In the genomic region with DNA sequence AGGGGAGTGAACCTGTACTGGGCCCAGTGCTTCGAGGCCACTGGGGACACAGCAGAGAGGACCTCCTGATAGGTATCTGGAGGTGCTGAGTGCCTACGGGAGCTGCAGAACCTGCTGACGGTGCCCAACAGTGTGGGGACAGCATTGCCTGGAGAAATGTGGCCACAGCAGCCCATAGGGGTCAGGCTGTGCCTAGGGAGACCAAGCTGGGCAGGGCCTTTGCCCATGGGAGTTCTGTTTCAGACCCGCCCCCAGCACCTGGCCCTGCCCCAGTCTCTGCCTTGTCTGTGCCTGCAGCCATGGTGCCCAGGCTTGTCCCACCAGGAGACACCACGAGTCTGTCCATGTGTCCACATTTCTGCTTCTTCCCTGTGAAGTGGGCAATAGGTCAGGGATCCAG, we compare ENCODE assay signal across 1 cellular context.
TF ChIP-seq lines count a peak whose summit lies in the region.

No MANE protein-coding gene starts in this region.

TF ChIP-seq in WTC11, 78 proteins besides CTCF, POLR2A, EP300 and RAD21 (continued from another document):
- TF ChIP-seq, protein P1, sequence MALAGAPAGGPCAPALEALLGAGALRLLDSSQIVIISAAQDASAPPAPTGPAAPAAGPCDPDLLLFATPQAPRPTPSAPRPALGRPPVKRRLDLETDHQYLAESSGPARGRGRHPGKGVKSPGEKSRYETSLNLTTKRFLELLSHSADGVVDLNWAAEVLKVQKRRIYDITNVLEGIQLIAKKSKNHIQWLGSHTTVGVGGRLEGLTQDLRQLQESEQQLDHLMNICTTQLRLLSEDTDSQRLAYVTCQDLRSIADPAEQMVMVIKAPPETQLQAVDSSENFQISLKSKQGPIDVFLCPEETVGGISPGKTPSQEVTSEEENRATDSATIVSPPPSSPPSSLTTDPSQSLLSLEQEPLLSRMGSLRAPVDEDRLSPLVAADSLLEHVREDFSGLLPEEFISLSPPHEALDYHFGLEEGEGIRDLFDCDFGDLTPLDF (CRISPR knock-in tag; IDR thresholded peaks at IDR 0.05), result no peak
- TF ChIP-seq FOXK1 (CRISPR knock-in tag; IDR thresholded peaks at IDR 0.05) (no peak), ELF4 (CRISPR knock-in tag; IDR thresholded peaks at IDR 0.05; ENCODE audit: low read depth) (no peak), ZBTB21 (CRISPR knock-in tag; IDR thresholded peaks at IDR 0.05; ENCODE audit: borderline replicate concordance) (no peak)
- TF ChIP-seq, protein P2, sequence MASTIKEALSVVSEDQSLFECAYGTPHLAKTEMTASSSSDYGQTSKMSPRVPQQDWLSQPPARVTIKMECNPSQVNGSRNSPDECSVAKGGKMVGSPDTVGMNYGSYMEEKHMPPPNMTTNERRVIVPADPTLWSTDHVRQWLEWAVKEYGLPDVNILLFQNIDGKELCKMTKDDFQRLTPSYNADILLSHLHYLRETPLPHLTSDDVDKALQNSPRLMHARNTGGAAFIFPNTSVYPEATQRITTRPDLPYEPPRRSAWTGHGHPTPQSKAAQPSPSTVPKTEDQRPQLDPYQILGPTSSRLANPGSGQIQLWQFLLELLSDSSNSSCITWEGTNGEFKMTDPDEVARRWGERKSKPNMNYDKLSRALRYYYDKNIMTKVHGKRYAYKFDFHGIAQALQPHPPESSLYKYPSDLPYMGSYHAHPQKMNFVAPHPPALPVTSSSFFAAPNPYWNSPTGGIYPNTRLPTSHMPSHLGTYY (CRISPR knock-in tag; IDR thresholded peaks at IDR 0.05), result no peak
- TF ChIP-seq, protein P3, sequence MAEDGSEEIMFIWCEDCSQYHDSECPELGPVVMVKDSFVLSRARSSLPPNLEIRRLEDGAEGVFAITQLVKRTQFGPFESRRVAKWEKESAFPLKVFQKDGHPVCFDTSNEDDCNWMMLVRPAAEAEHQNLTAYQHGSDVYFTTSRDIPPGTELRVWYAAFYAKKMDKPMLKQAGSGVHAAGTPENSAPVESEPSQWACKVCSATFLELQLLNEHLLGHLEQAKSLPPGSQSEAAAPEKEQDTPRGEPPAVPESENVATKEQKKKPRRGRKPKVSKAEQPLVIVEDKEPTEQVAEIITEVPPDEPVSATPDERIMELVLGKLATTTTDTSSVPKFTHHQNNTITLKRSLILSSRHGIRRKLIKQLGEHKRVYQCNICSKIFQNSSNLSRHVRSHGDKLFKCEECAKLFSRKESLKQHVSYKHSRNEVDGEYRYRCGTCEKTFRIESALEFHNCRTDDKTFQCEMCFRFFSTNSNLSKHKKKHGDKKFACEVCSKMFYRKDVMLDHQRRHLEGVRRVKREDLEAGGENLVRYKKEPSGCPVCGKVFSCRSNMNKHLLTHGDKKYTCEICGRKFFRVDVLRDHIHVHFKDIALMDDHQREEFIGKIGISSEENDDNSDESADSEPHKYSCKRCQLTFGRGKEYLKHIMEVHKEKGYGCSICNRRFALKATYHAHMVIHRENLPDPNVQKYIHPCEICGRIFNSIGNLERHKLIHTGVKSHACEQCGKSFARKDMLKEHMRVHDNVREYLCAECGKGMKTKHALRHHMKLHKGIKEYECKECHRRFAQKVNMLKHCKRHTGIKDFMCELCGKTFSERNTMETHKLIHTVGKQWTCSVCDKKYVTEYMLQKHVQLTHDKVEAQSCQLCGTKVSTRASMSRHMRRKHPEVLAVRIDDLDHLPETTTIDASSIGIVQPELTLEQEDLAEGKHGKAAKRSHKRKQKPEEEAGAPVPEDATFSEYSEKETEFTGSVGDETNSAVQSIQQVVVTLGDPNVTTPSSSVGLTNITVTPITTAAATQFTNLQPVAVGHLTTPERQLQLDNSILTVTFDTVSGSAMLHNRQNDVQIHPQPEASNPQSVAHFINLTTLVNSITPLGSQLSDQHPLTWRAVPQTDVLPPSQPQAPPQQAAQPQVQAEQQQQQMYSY (CRISPR knock-in tag; IDR thresholded peaks at IDR 0.05), result no peak
